ENCODE assay signal across 9 cellular contexts in genomic region chr12:14514154-14514842, GRCh38. TPM values are rescaled to one million over a fixed set of nuclear protein-coding genes. Genes with fewer than 3 reads are reported as not detected.
DNase-seq lines count a peak whose midpoint lies in the region; ATAC-seq and TF ChIP-seq lines count a peak whose summit lies in the region.
"Had no signal": no experiment of that assay in that cellular context is flagged by ENCODE, and none has a peak within 500 bp of the region (broad histone marks: within the 10 kb centered on the region; RNA-seq: fewer than 3 reads in every experiment).

No MANE protein-coding gene starts in this region.

- H3K9me3 ChIP-seq in OCI-LY3 (ENCODE audit: insufficient read depth, low read length) (no peaks in the 10 kb centered on the region), esophagus squamous epithelium (no peaks in the 10 kb centered on the region), parathyroid adenoma (ENCODE audit: control insufficient read depth, low read length) (no peaks in the 10 kb centered on the region)
- H3K9me3 ChIP-seq: adrenal gland had no signal

- H3K79me2 ChIP-seq in OCI-LY3 (ENCODE audit: low read length) = no peaks in the 10 kb centered on the region
- H3K79me2 ChIP-seq in parathyroid adenoma = no peaks in the 10 kb centered on the region

- H3K27ac ChIP-seq in OCI-LY3 (ENCODE audit: low read length) (no peak overlapping the region), esophagus squamous epithelium (peak overlapping the region; percentile 7 to 84 (median 76)), parathyroid adenoma (peak overlapping the region; percentile 60)
- H3K27ac ChIP-seq: adrenal gland had no signal

- H3K27me3 ChIP-seq in BJ (ENCODE audit: control insufficient read depth, insufficient read depth, low read length) (no peaks in the 10 kb centered on the region), OCI-LY3 (ENCODE audit: low read depth, low read length) (no peaks in the 10 kb centered on the region), esophagus squamous epithelium (no peaks in the 10 kb centered on the region), parathyroid adenoma (ENCODE audit: control insufficient read depth, insufficient read depth, low read length) (no peaks in the 10 kb centered on the region)
- H3K27me3 ChIP-seq: adrenal gland had no signal

- H3K4me1 ChIP-seq in OCI-LY3 (ENCODE audit: low read length) = peaks cover 6% of the 10 kb centered on the region; the same call in 1 of the 2 replicates
- H3K4me1 ChIP-seq in esophagus squamous epithelium = peaks cover 0 to 24% (median 6%) of the 10 kb centered on the region in 3 donors
- peaks cover 3% of the 10 kb centered on the region for H3K4me1 ChIP-seq in parathyroid adenoma
- H3K4me1 ChIP-seq: adrenal gland had no signal

- ATAC-seq in HG02885 (IDR thresholded peaks at IDR 0.05; ENCODE audit: poor library complexity, unreplicated experiment) (peak; percentile 67), HG03025 (IDR thresholded peaks at IDR 0.05; ENCODE audit: low FRiP score, unreplicated experiment) (no peak), GM18870 (IDR thresholded peaks at IDR 0.05; ENCODE audit: unreplicated experiment) (no peak)

- TF ChIP-seq POLR2A in esophagus squamous epithelium (IDR thresholded peaks at IDR 0.05) = no peak

- 27 to 34% methylated on average over 4 of the region's 4 CpGs for WGBS in esophagus squamous epithelium, 2 donors

- POLR2A ChIA-PET in BJ (lab: Charles Lee) = no interaction called here

- H3K36me3 ChIP-seq in BJ (ENCODE audit: control insufficient read depth, insufficient read depth, low read length) = no peaks in the 10 kb centered on the region
- no peaks in the 10 kb centered on the region for H3K36me3 ChIP-seq in OCI-LY3 (replicated peaks; ENCODE audit: low read depth, low read length)
- H3K36me3 ChIP-seq in esophagus squamous epithelium = peaks cover 0 to 28% (median 0%) of the 10 kb centered on the region in 3 donors
- no peaks in the 10 kb centered on the region for H3K36me3 ChIP-seq in parathyroid adenoma (ENCODE audit: control insufficient read depth, insufficient read depth, low read length)
- H3K36me3 ChIP-seq: adrenal gland had no signal

- TF ChIP-seq CTCF in BJ (IDR thresholded peaks at IDR 0.05; ENCODE audit: insufficient read depth, low read depth, low read length) (0 out of 2 replicates have a peak, but pooled peaks have one; percentile 9), OCI-LY3 (IDR thresholded peaks at IDR 0.05; ENCODE audit: low read depth, low read length) (peak; percentile 53), esophagus squamous epithelium (IDR thresholded peaks at IDR 0.05) (peak in 5 of 6 experiments; percentile 38 to 88 (median 78)), parathyroid adenoma (IDR thresholded peaks at IDR 0.05) (peak; percentile 78)

- H2AFZ ChIP-seq in OCI-LY3 (ENCODE audit: low read depth, low read length) (no peak overlapping the region), parathyroid adenoma (peak overlapping the region; percentile 40)

- H3K4me3 ChIP-seq in BJ (ENCODE audit: low read depth, low read length) = no peak overlapping the region
- H3K4me3 ChIP-seq in OCI-LY3 (ENCODE audit: low read length) = no peak overlapping the region
- no peak overlapping the region for H3K4me3 ChIP-seq in esophagus squamous epithelium
- H3K4me3 ChIP-seq in parathyroid adenoma (ENCODE audit: low read depth, low read length) = no peak overlapping the region
- H3K4me3 ChIP-seq: adrenal gland had no signal

- intact Hi-C loops in esophagus squamous epithelium (cut with DNase I) = no loop called here

- CTCF ChIA-PET in BJ (lab: Yijun Ruan, JAX) = no interaction called here

- no peak overlapping the region for H3K4me2 ChIP-seq in OCI-LY3 (ENCODE audit: low read length)
- H3K4me2 ChIP-seq in parathyroid adenoma (ENCODE audit: low read length) = peak overlapping the region; percentile 51

- no peak for DNase-seq in BJ (ENCODE audit: low read depth)
- no peak for DNase-seq in esophagus squamous epithelium (lab: John Stamatoyannopoulos, UW)
- no peak for DNase-seq in NCI-H2227 treated with DMSO at 0.1 percent for 48 hours (lab: John Stamatoyannopoulos, UW)

- H4K20me1 ChIP-seq in OCI-LY3 (ENCODE audit: insufficient read depth, low read length) = no peaks in the 10 kb centered on the region

- no peak overlapping the region for H3K9ac ChIP-seq in OCI-LY3 (ENCODE audit: low read length)
- no peak overlapping the region for H3K9ac ChIP-seq in parathyroid adenoma

RNA-seq across cellular contexts. Expression of gene PLBD1, which starts 53.4 kb away (rescaled TPM):
- polyA plus RNA-seq in BJ (2011; rRNA removed) = 0.38 and 0.51 TPM in 2 replicates
- 0.57 TPM in 1 of 2 replicates, not detected in the other for polyA minus RNA-seq in BJ (2011; rRNA and poly(A)+ RNA removed)
- 10 to 100 TPM; 32.4 to 71.8 (median 56.5) TPM for total RNA-seq in esophagus squamous epithelium

Comparison
In these comparisons a context has a peak if more than half of its experiments do, and no peak if none do; other contexts are left out.
1. CTCF ChIP-seq: peak in every context shown above with its lines; median percentile 78 in esophagus squamous epithelium; 78 in parathyroid adenoma; 53 in OCI-LY3; 9 in BJ.